23 cellular contexts compared by ENCODE assay signal in genomic region chr4:37981425-37981824, GRCh38. TPM values are rescaled to one million over a fixed set of nuclear protein-coding genes. Genes with fewer than 3 reads are reported as not detected.
DNase-seq lines count a peak whose midpoint lies in the region; ATAC-seq, FAIRE-seq and TF ChIP-seq lines count a peak whose summit lies in the region.
"Had no signal": no experiment of that assay in that cellular context is flagged by ENCODE, and none has a peak within 500 bp of the region (broad histone marks: within the 10 kb centered on the region; RNA-seq: fewer than 3 reads in every experiment).

No MANE protein-coding gene starts in this region.

- no peak for TF ChIP-seq CTCF in kidney (IDR thresholded peaks at IDR 0.05; ENCODE audit: borderline replicate concordance, extremely low read depth, insufficient read depth)
- no peak for TF ChIP-seq CTCF in GM13977 (IDR thresholded peaks at IDR 0.05; ENCODE audit: extremely low read depth, insufficient read depth, missing control alignments)

- FAIRE-seq in kidney (lab: Jason Lieb, UNC) = no peak
- FAIRE-seq: GM12891 had no signal

- no peaks in the 10 kb centered on the region for H3K36me3 Mint-ChIP-seq in T-helper 17 cell (ENCODE audit: low read depth)
- peaks cover 3% of the 10 kb centered on the region for H3K36me3 Mint-ChIP-seq in activated T-cell treated with anti-CD3 and anti-CD28 coated beads, Interleukin-2, amount 50 U/mL, for 24 hours (ENCODE audit: low read depth)

- H3K27me3 Mint-ChIP-seq in T-helper 17 cell = no peaks in the 10 kb centered on the region
- no peaks in the 10 kb centered on the region for H3K27me3 Mint-ChIP-seq in activated T-cell treated with anti-CD3 and anti-CD28 coated beads, Interleukin-2, amount 50 U/mL, for 24 hours
- H3K27me3 Mint-ChIP-seq: naive thymus-derived CD8-positive, alpha-beta T cell had no signal

- DNase-seq in NCI-H345 (lab: John Stamatoyannopoulos, UW) (peak; percentile 8), NCI-H345 treated with DMSO at 0.1 percent for 48 hours (lab: John Stamatoyannopoulos, UW; ENCODE audit: unreplicated experiment) (no peak), T-helper 17 cell (no peak), kidney (no peak), GM13977 (ENCODE audit: low spot score) (no peak)
- DNase-seq in stimulated activated CD4-positive, alpha-beta T cell treated with anti-CD3 and anti-CD28 coated beads, Interleukin-12 subunit alpha, Interleukin-12 subunit beta, amount 100 ng/mL, for 4 hours = no peak
- DNase-seq in activated T-cell treated with anti-CD3 and anti-CD28 coated beads, Interleukin-2, amount 50 U/mL, for 24 hours = no peak
- DNase-seq: 8988T; activated naive CD4-positive, alpha-beta T cell treated with Interleukin-2 at 50 U/mL for 16 hours; body of pancreas; MG63; naive thymus-derived CD8-positive, alpha-beta T cell; NCI-H82; T-helper 1 cell had no signal

- in situ Hi-C loops in GM13977 (cut with MboI; ENCODE audit: low pct_unique_long_range_greater_than_20kb, low sequenced_read_pairs, unreplicated experiment) = no loop called here

- no peaks in the 10 kb centered on the region for H3K36me3 ChIP-seq in kidney (ENCODE audit: control insufficient read depth in 1 of 2, insufficient read depth in 2 of 2, low read length in 2 of 2)
- no peaks in the 10 kb centered on the region for H3K36me3 ChIP-seq in stomach smooth muscle (ENCODE audit: control insufficient read depth in 2 of 2, insufficient read depth in 2 of 2, low read length in 2 of 2)
- H3K36me3 ChIP-seq: MG63, tibial nerve had no signal

- H3K27me3 ChIP-seq in stomach smooth muscle (ENCODE audit: control insufficient read depth in 1 of 2, insufficient read depth in 2 of 2, low read length in 2 of 2) = no peaks in the 10 kb centered on the region
- H3K27me3 ChIP-seq: body of pancreas, MG63, tibial nerve had no signal

- H3K4me3 ChIP-seq in kidney (ENCODE audit: low read length in 2 of 2) (peak overlapping the region; percentile 7 to 30), stomach smooth muscle (ENCODE audit: low read length in 2 of 2) (peak overlapping the region; percentile 23 to 36)
- H3K4me3 ChIP-seq: body of pancreas, HAP-1, MG63, tibial nerve had no signal

- intact Hi-C loops in kidney (cut with DNase I) = no loop called here

- peak overlapping the region; percentile 16 for H3K27ac Mint-ChIP-seq in T-helper 17 cell
- no peak overlapping the region for H3K27ac Mint-ChIP-seq in activated T-cell treated with anti-CD3 and anti-CD28 coated beads, Interleukin-2, amount 50 U/mL, for 24 hours

- H3K9ac ChIP-seq in kidney (ENCODE audit: low read length in 2 of 2) (peak overlapping the region; percentile 3 to 39), stomach smooth muscle (ENCODE audit: low read length in 2 of 2) (peak overlapping the region in 1 of 2 donors; percentile 27)

- H3K9me3 ChIP-seq in T-helper 17 cell (ENCODE audit: control insufficient read depth, low read length, poor library complexity, severe bottlenecking) (no peaks in the 10 kb centered on the region), kidney (ENCODE audit: control insufficient read depth in 1 of 2, low read length in 2 of 2) (no peaks in the 10 kb centered on the region), stomach smooth muscle (ENCODE audit: control insufficient read depth in 2 of 2, low read length in 2 of 2) (no peaks in the 10 kb centered on the region)
- H3K9me3 ChIP-seq: body of pancreas, HAP-1, MG63, tibial nerve had no signal

- no peak overlapping the region for H3K4me3 Mint-ChIP-seq in T-helper 17 cell
- H3K4me3 Mint-ChIP-seq in activated T-cell treated with anti-CD3 and anti-CD28 coated beads, Interleukin-2, amount 50 U/mL, for 24 hours = no peak overlapping the region

- no peaks in the 10 kb centered on the region for H3K9me3 Mint-ChIP-seq in activated T-cell treated with anti-CD3 and anti-CD28 coated beads, Interleukin-2, amount 50 U/mL, for 24 hours
- H3K9me3 Mint-ChIP-seq: naive thymus-derived CD8-positive, alpha-beta T cell had no signal

- peaks cover 24% of the 10 kb centered on the region for H3K4me1 Mint-ChIP-seq in T-helper 17 cell
- H3K4me1 Mint-ChIP-seq in activated T-cell treated with anti-CD3 and anti-CD28 coated beads, Interleukin-2, amount 50 U/mL, for 24 hours (ENCODE audit: low read depth) = peaks cover 50% of the 10 kb centered on the region

- no peak for ATAC-seq in T-helper 17 cell
- ATAC-seq: body of pancreas; left lobe of liver; naive thymus-derived CD8-positive, alpha-beta T cell had no signal

- H3K27ac ChIP-seq in kidney (ENCODE audit: low read depth in 2 of 2, low read length in 2 of 2) (peak overlapping the region; percentile 58 to 91), stomach smooth muscle (ENCODE audit: low read length) (peak overlapping the region; percentile 53)
- H3K27ac ChIP-seq: body of pancreas, tibial nerve had no signal

- peaks cover 28 to 49% of the 10 kb centered on the region in 2 donors for H3K4me1 ChIP-seq in kidney (ENCODE audit: control insufficient read depth in 1 of 2, insufficient read depth in 1 of 2, low read depth in 1 of 2, low read length in 2 of 2)
- H3K4me1 ChIP-seq in stomach smooth muscle (ENCODE audit: control insufficient read depth, insufficient read depth, low read length) = peaks cover 32% of the 10 kb centered on the region

RNA-seq across cellular contexts. Expression of gene PTTG2, which starts 21.2 kb away (rescaled TPM):
- total RNA-seq in T-helper 17 cell (1 to 10 TPM in 1 of 2 donors, not detected in 1; 1.5 TPM), kidney (1.0 TPM)
- not detected for polyA plus RNA-seq in kidney (ENCODE audit: insufficient read depth, low read depth, low replicate concordance)
- total RNA-seq: Daoy, dermis microvascular lymphatic vessel endothelial cell, left lobe of liver, renal cortical epithelial cell, RPMI7951 had no signal
- polyA plus RNA-seq: naive thymus-derived CD8-positive, alpha-beta T cell had no signal
